In the genomic region with DNA sequence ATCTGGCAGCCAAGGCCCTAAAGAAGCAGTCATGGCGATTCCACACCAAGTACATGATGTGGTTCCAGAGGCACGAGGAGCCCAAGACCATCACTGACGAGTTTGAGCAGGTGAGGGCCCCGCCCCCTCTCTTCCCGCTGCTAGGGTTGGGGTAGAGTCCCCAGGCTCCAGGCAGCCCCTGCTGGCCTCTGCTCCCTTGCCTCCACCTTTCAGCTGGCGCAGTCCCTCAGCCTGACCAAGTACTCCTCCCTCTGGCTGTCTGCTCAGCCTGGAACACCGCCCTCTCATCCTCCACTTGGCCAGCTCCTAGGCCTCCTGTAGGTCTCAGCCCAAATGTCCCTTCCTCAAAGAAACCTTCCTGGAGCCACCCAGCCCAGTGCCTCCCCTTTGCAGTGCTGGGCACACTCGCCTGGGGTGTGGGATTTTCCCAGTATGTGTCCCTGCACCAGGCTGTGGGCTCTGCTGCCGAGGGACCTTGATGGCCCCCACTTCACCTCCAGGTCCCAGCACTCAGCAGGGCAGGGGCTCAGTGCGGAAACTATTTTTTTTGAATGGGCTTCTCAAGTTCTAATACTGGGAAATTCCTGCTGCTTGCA, we compare ENCODE assay signal across 15 cellular contexts. TPM values are rescaled to one million over a fixed set of nuclear protein-coding genes. Genes with fewer than 3 reads are reported as not detected.
DNase-seq lines count a peak whose midpoint lies in the region; FAIRE-seq and TF ChIP-seq lines count a peak whose summit lies in the region.
"Had no signal": no experiment of that assay in that cellular context is flagged by ENCODE, and none has a peak within 500 bp of the region (broad histone marks: within the 10 kb centered on the region; RNA-seq: fewer than 3 reads in every experiment).

No MANE protein-coding gene starts in this region.

- H4K5ac ChIP-seq in H1 (ENCODE audit: insufficient read length, low read depth, low read length), result no peak overlapping the region

- no peak overlapping the region for H3K18ac ChIP-seq in H1 (ENCODE audit: extremely low read depth, low read length)

- POLR2A ChIA-PET in H1 (lab: Charles Lee; ENCODE audit: partially characterized antibody), result interaction anchor here (0.6 to 14.8 kb wide), 6 partner anchors 11 to 1020 kb away, joined by 3 to 348 read pairs (median 4); a partner anchor contains a TSS

- H2BK5ac ChIP-seq in H1 (ENCODE audit: low read depth, low read length), result no peak overlapping the region

- H3K9me3 ChIP-seq in H1 (ENCODE audit: insufficient read depth in 2 of 2, low read depth in 1 of 2, low read length in 1 of 2) (no peaks in the 10 kb centered on the region), MG63 (no peaks in the 10 kb centered on the region)

- TF ChIP-seq POLR2A in H1 (IDR thresholded peaks at IDR 0.05; ENCODE audit: control extremely low read depth in 1 of 2, low read depth in 2 of 2, low read length in 2 of 2), result no peak

- peaks cover 43% of the 10 kb centered on the region for H3K4me1 Mint-ChIP-seq in activated naive CD4-positive, alpha-beta T cell treated with anti-CD3 and anti-CD28 coated beads, Interleukin-2, amount 10 ng/mL, durations not matched to agents 7 days and 5 days
- H3K4me1 Mint-ChIP-seq in osteocyte (ENCODE audit: unreplicated experiment), result peaks cover 16% of the 10 kb centered on the region

- no peak overlapping the region for H4K91ac ChIP-seq in H1 (replicated peaks; ENCODE audit: insufficient read length, low read length)

- H3K4me3 Mint-ChIP-seq in activated naive CD4-positive, alpha-beta T cell treated with anti-CD3 and anti-CD28 coated beads, Interleukin-2, amount 10 ng/mL, durations not matched to agents 7 days and 5 days, result no peak overlapping the region
- no peak overlapping the region for H3K4me3 Mint-ChIP-seq in osteocyte (ENCODE audit: unreplicated experiment)
- H3K4me3 Mint-ChIP-seq: WTC11 had no signal

- H3K4me2 ChIP-seq in H1 (ENCODE audit: insufficient read depth in 1 of 2, low read depth in 2 of 2, low read length in 2 of 2), result no peak overlapping the region

- WGBS in H1 (ENCODE audit: extremely low coverage in 1 of 2, insufficient coverage in 1 of 2, insufficient read length in 1 of 2, insufficient replicate concordance in 2 of 2, low coverage in 1 of 2, low lambda C conversion rate in 2 of 2, missing lambda C conversion rate in 1 of 2), 2 experiments, result 89% methylated on average over 9 of the region's 10 CpGs; no CpG with 5 or more reads in 1 of the 2 experiments

- no peak overlapping the region for H2BK12ac ChIP-seq in H1 (ENCODE audit: low read depth, low read length)

- H2BK15ac ChIP-seq in H1 (ENCODE audit: low read length), result no peak overlapping the region

- no peak overlapping the region for H2AFZ ChIP-seq in H1 (ENCODE audit: low read length)

- no peak for TF ChIP-seq RAD21 in H1 (IDR thresholded peaks at IDR 0.05 in 1 of 2, conservative IDR thresholded peaks at IDR 0.05 in 1 of 2; ENCODE audit: low read depth in 2 of 2, low read length in 2 of 2)

- no peak overlapping the region for H3K4ac ChIP-seq in H1 (replicated peaks; ENCODE audit: insufficient read length, low read depth, low read length)

- no peaks in the 10 kb centered on the region for H3K27me3 Mint-ChIP-seq in activated naive CD4-positive, alpha-beta T cell treated with anti-CD3 and anti-CD28 coated beads, Interleukin-2, amount 10 ng/mL, durations not matched to agents 7 days and 5 days
- no peaks in the 10 kb centered on the region for H3K27me3 Mint-ChIP-seq in osteocyte (ENCODE audit: unreplicated experiment)

- TF ChIP-seq CTCF in H1 (IDR thresholded peaks at IDR 0.05; ENCODE audit: control extremely low read depth in 1 of 3, insufficient read depth in 1 of 3, low read depth in 1 of 3, low read length in 3 of 3), result no peak
- TF ChIP-seq CTCF in osteocyte (IDR thresholded peaks at IDR 0.05), result no peak

- no peak overlapping the region for H3K23ac ChIP-seq in H1 (ENCODE audit: insufficient read length)

- no peaks in the 10 kb centered on the region for H3K27me3 ChIP-seq in H1 (replicated peaks in 1 of 4; ENCODE audit: control insufficient read depth in 3 of 4, extremely low read depth in 1 of 4, insufficient read depth in 3 of 4, low read length in 3 of 4)
- no peaks in the 10 kb centered on the region for H3K27me3 ChIP-seq in MG63
- H3K27me3 ChIP-seq: foreskin keratinocyte had no signal

- no peaks in the 10 kb centered on the region for H3K9me3 Mint-ChIP-seq in activated naive CD4-positive, alpha-beta T cell treated with anti-CD3 and anti-CD28 coated beads, Interleukin-2, amount 10 ng/mL, durations not matched to agents 7 days and 5 days
- no peaks in the 10 kb centered on the region for H3K9me3 Mint-ChIP-seq in osteocyte (ENCODE audit: unreplicated experiment)
- H3K9me3 Mint-ChIP-seq: WTC11 had no signal

- TF ChIP-seq EP300 in H1 (IDR thresholded peaks at IDR 0.05; ENCODE audit: borderline replicate concordance in 1 of 2, low read depth in 2 of 2, low read length in 2 of 2), result no peak

- H3K4me3 ChIP-seq in H1 (ENCODE audit: extremely low read depth in 1 of 4, insufficient read depth in 2 of 4, low read depth in 3 of 4, low read length in 4 of 4) (no peak overlapping the region), MG63 (no peak overlapping the region)

- no peak overlapping the region for H3K27ac ChIP-seq in H1 (ENCODE audit: low read depth, low read length)
- H3K27ac ChIP-seq: foreskin keratinocyte had no signal

- H3K79me1 ChIP-seq in H1 (ENCODE audit: low read depth, low read length), result peaks cover 6% of the 10 kb centered on the region

- no peak overlapping the region for H3K14ac ChIP-seq in H1 (ENCODE audit: insufficient read length)

- H4K20me1 ChIP-seq in H1 (replicated peaks in 1 of 2; ENCODE audit: control insufficient read depth in 1 of 2, insufficient read depth in 2 of 2, low read length in 2 of 2), result peaks cover 11 to 20% of the 10 kb centered on the region in 2 experiments

- H3K36me3 ChIP-seq in H1 (ENCODE audit: control insufficient read depth in 2 of 4, insufficient read depth in 4 of 4, low read length in 3 of 4) (peaks cover 31 to 68% (median 61%) of the 10 kb centered on the region in 4 experiments), MG63 (peaks cover 94% of the 10 kb centered on the region)

- no peak overlapping the region for H2AK5ac ChIP-seq in H1 (ENCODE audit: low read depth, low read length)

- peaks cover 4% of the 10 kb centered on the region for H3K23me2 ChIP-seq in H1 (ENCODE audit: low read depth, low read length)

- H3K36me3 Mint-ChIP-seq in activated naive CD4-positive, alpha-beta T cell treated with anti-CD3 and anti-CD28 coated beads, Interleukin-2, amount 10 ng/mL, durations not matched to agents 7 days and 5 days, result peaks cover 66% of the 10 kb centered on the region
- peaks cover 43% of the 10 kb centered on the region for H3K36me3 Mint-ChIP-seq in osteocyte (ENCODE audit: unreplicated experiment)

- H2BK120ac ChIP-seq in H1 (replicated peaks; ENCODE audit: low read depth, low read length), result no peak overlapping the region

- no peak overlapping the region for H2BK20ac ChIP-seq in H1 (ENCODE audit: low read length)

- no peaks in the 10 kb centered on the region for H3K79me2 ChIP-seq in H1 (ENCODE audit: control insufficient read depth in 1 of 2, insufficient read depth in 2 of 2, low read length in 2 of 2)

- peak overlapping the region; percentile 45 for H3K27ac Mint-ChIP-seq in activated naive CD4-positive, alpha-beta T cell treated with anti-CD3 and anti-CD28 coated beads, Interleukin-2, amount 10 ng/mL, durations not matched to agents 7 days and 5 days
- peak overlapping the region; percentile 54 for H3K27ac Mint-ChIP-seq in osteocyte (ENCODE audit: unreplicated experiment)

- H3K4me1 ChIP-seq in H1 (replicated peaks in 1 of 4; ENCODE audit: control insufficient read depth in 3 of 4, insufficient read depth in 4 of 4, low read length in 3 of 4), result peaks cover 0 to 3% (median 2%) of the 10 kb centered on the region in 4 experiments; a peak in 3 of 7 replicates
- H3K4me1 ChIP-seq: foreskin keratinocyte had no signal

- no peak overlapping the region for H4K8ac ChIP-seq in H1 (ENCODE audit: extremely low read depth, insufficient read depth, low read length)

- CTCF ChIA-PET in activated naive CD4-positive, alpha-beta T cell treated with anti-CD3 and anti-CD28 coated beads, Interleukin-2, amount 10 ng/mL, durations not matched to agents 7 days and 5 days (lab: Charles Lee), result no interaction called here
- CTCF ChIA-PET in H1 (lab: Charles Lee; ENCODE audit: partially characterized antibody), result no interaction called here

- no peak for DNase-seq in activated naive CD4-positive, alpha-beta T cell treated with anti-CD3 and anti-CD28 coated beads, Interleukin-2, amount 10 ng/mL, durations not matched to agents 7 days and 5 days
- no peak for DNase-seq in activated naive CD4-positive, alpha-beta T cell treated with Interleukin-2 at 50 U/mL for 16 hours
- DNase-seq in LHCN-M2 (ENCODE audit: low read depth), result peak; percentile 68
- no peak for DNase-seq in H1 (ENCODE audit: low read depth in 1 of 2, low spot score in 2 of 2)
- no peak for DNase-seq in osteocyte (ENCODE audit: extremely low spot score, unreplicated experiment)
- DNase-seq in MG63, result no peak
- no peak for DNase-seq in NCI-H2029 treated with DMSO at 0.1 percent for 48 hours (lab: John Stamatoyannopoulos, UW)
- no peak for DNase-seq in T1000 (lab: John Stamatoyannopoulos, UW)
- DNase-seq: DMS53; foreskin keratinocyte; mesendoderm; NCI-H2227 treated with DMSO at 0.1 percent for 48 hours; stimulated activated CD4-positive, alpha-beta T cell treated with anti-CD3 and anti-CD28 coated beads, Interleukin-15, amount 100 ng/mL, for 24 hours had no signal

- no peak for FAIRE-seq in H1 (lab: Jason Lieb, UNC)
- FAIRE-seq: HTR-8/SVneo had no signal

- H3K56ac ChIP-seq in H1 (replicated peaks; ENCODE audit: insufficient read length, low read depth, low read length), result no peak overlapping the region

- H3K9ac ChIP-seq in H1 (replicated peaks in 1 of 4; ENCODE audit: extremely low read depth in 1 of 4, low read depth in 3 of 4, low read length in 3 of 4), result no peak overlapping the region

RNA-seq across cellular contexts. Expression of a gene that starts 5.7 kb away (rescaled TPM):
- total RNA-seq in LHCN-M2 (2014; rRNA removed) (5.2 and 9.2 TPM in 2 replicates), osteocyte (5.6 and 7.1 TPM in 2 replicates)
- polyA plus RNA-seq in LHCN-M2 (2012), result 10.5 TPM
- 4.4 and 4.6 TPM in 2 replicates for total RNA-seq in H1 (2021; fragmentation: NEBNext Ultra II Directional; extraction: Animal tissue kit (Norgen Biotek cat#: 25700))
- polyA plus RNA-seq in H1 (2011; rRNA removed), result 1.2 and 1.5 TPM in 2 replicates
- polyA plus RNA-seq in H1 (2011; cell fraction: cytosol; rRNA removed), result 2.4 TPM
- 2.1 TPM for polyA plus RNA-seq in H1 (2011; cell fraction: nucleus; rRNA removed)
- polyA plus RNA-seq in H1 (2012, experiment 1 of 2), result 3.9 to 5.0 TPM (median 4.4 TPM) in 4 replicates
- 2.5 TPM for polyA plus RNA-seq in H1 (2012, experiment 2 of 2)
- 4.3 TPM for polyA plus RNA-seq in H1 (2013, experiment 1 of 2)
- 4.5 TPM for polyA plus RNA-seq in H1 (2013, experiment 2 of 2)
- polyA minus RNA-seq in H1 (2011; rRNA and poly(A)+ RNA removed), result 0.10 and 0.25 TPM in 2 replicates
- 0.95 TPM for polyA minus RNA-seq in H1 (2011; cell fraction: cytosol; rRNA and poly(A)+ RNA removed)
- polyA minus RNA-seq in H1 (2011; cell fraction: nucleus; rRNA and poly(A)+ RNA removed), result 1.6 TPM
- total RNA-seq in MG63 (2014; rRNA removed; shearing (Covaris generic); ENCODE audit: low replicate concordance), result 11.1 and 18.2 TPM in 2 replicates

RNA-seq across cellular contexts. Expression of a gene that starts 16.3 kb away (rescaled TPM):
- 18.2 and 18.4 TPM in 2 replicates for total RNA-seq in LHCN-M2 (2014; rRNA removed)
- polyA plus RNA-seq in LHCN-M2 (2012), result 29.3 TPM
- 82.9 and 86.4 TPM in 2 replicates for total RNA-seq in H1 (2021; fragmentation: NEBNext Ultra II Directional; extraction: Animal tissue kit (Norgen Biotek cat#: 25700))
- polyA plus RNA-seq in H1 (2011; rRNA removed), result 21.2 and 44.0 TPM in 2 replicates
- polyA plus RNA-seq in H1 (2011; cell fraction: cytosol; rRNA removed), result 21.1 TPM
- 40.7 TPM for polyA plus RNA-seq in H1 (2011; cell fraction: nucleus; rRNA removed)
- polyA plus RNA-seq in H1 (2012, experiment 1 of 2), result 58.4 to 80.0 TPM (median 76.9 TPM) in 4 replicates
- 81.1 TPM for polyA plus RNA-seq in H1 (2012, experiment 2 of 2)
- 59.8 TPM for polyA plus RNA-seq in H1 (2013, experiment 1 of 2)
- polyA plus RNA-seq in H1 (2013, experiment 2 of 2), result 58.6 TPM
- polyA minus RNA-seq in H1 (2011; rRNA and poly(A)+ RNA removed), result 17.1 and 29.0 TPM in 2 replicates
- 47.1 TPM for polyA minus RNA-seq in H1 (2011; cell fraction: cytosol; rRNA and poly(A)+ RNA removed)
- 17.9 TPM for polyA minus RNA-seq in H1 (2011; cell fraction: nucleus; rRNA and poly(A)+ RNA removed)
- total RNA-seq in osteocyte, result 47.1 and 50.5 TPM in 2 replicates
- total RNA-seq in MG63 (2014; rRNA removed; shearing (Covaris generic); ENCODE audit: low replicate concordance), result 9.0 and 38.0 TPM in 2 replicates

RNA-seq across cellular contexts. Expression of a gene that starts 19.1 kb away (rescaled TPM):
- 0.40 and 0.51 TPM in 2 replicates for total RNA-seq in LHCN-M2 (2014; rRNA removed)
- 1.3 TPM for polyA plus RNA-seq in LHCN-M2 (2012)
- 5.5 and 6.8 TPM in 2 replicates for total RNA-seq in H1 (2021; fragmentation: NEBNext Ultra II Directional; extraction: Animal tissue kit (Norgen Biotek cat#: 25700))
- 6.3 and 12.8 TPM in 2 replicates for polyA plus RNA-seq in H1 (2011; rRNA removed)
- 4.3 TPM for polyA plus RNA-seq in H1 (2011; cell fraction: cytosol; rRNA removed)
- 15.9 TPM for polyA plus RNA-seq in H1 (2011; cell fraction: nucleus; rRNA removed)
- polyA plus RNA-seq in H1 (2012, experiment 1 of 2), result 6.0 to 13.0 TPM (median 9.6 TPM) in 4 replicates
- polyA plus RNA-seq in H1 (2012, experiment 2 of 2), result 4.5 TPM
- 4.2 TPM for polyA plus RNA-seq in H1 (2013, experiment 1 of 2)
- 5.4 TPM for polyA plus RNA-seq in H1 (2013, experiment 2 of 2)
- 0.57 and 0.85 TPM in 2 replicates for polyA minus RNA-seq in H1 (2011; rRNA and poly(A)+ RNA removed)
- polyA minus RNA-seq in H1 (2011; cell fraction: cytosol; rRNA and poly(A)+ RNA removed), result not detected
- polyA minus RNA-seq in H1 (2011; cell fraction: nucleus; rRNA and poly(A)+ RNA removed), result 2.9 TPM
- 2.0 and 2.7 TPM in 2 replicates for total RNA-seq in osteocyte
- not detected in 2 replicates for total RNA-seq in MG63 (2014; rRNA removed; shearing (Covaris generic); ENCODE audit: low replicate concordance)

RNA-seq across cellular contexts. Expression of a gene that starts 35.6 kb away (rescaled TPM):
- 123 and 192 TPM in 2 replicates for total RNA-seq in LHCN-M2 (2014; rRNA removed)
- 75.7 TPM for polyA plus RNA-seq in LHCN-M2 (2012)
- total RNA-seq in H1 (2021; fragmentation: NEBNext Ultra II Directional; extraction: Animal tissue kit (Norgen Biotek cat#: 25700)), result 90.9 and 103 TPM in 2 replicates
- 85.5 and 147 TPM in 2 replicates for polyA plus RNA-seq in H1 (2011; rRNA removed)
- polyA plus RNA-seq in H1 (2011; cell fraction: cytosol; rRNA removed), result 55.1 TPM
- 111 TPM for polyA plus RNA-seq in H1 (2011; cell fraction: nucleus; rRNA removed)
- polyA plus RNA-seq in H1 (2012, experiment 1 of 2), result 67.8 to 94.5 TPM (median 90.7 TPM) in 4 replicates
- polyA plus RNA-seq in H1 (2012, experiment 2 of 2), result 98.0 TPM
- 186 TPM for polyA plus RNA-seq in H1 (2013, experiment 1 of 2)
- polyA plus RNA-seq in H1 (2013, experiment 2 of 2), result 198 TPM
- polyA minus RNA-seq in H1 (2011; rRNA and poly(A)+ RNA removed), result 25.7 and 31.5 TPM in 2 replicates
- polyA minus RNA-seq in H1 (2011; cell fraction: cytosol; rRNA and poly(A)+ RNA removed), result 60.0 TPM
- polyA minus RNA-seq in H1 (2011; cell fraction: nucleus; rRNA and poly(A)+ RNA removed), result 54.3 TPM
- 81.8 and 85.2 TPM in 2 replicates for total RNA-seq in osteocyte
- total RNA-seq in MG63 (2014; rRNA removed; shearing (Covaris generic); ENCODE audit: low replicate concordance), result 15.7 and 43.2 TPM in 2 replicates

RNA-seq across cellular contexts. Expression of a gene that starts 37.3 kb away (rescaled TPM):
- total RNA-seq in LHCN-M2 (2014; rRNA removed), result 162 and 168 TPM in 2 replicates
- 69.5 TPM for polyA plus RNA-seq in LHCN-M2 (2012)
- total RNA-seq in H1 (2021; fragmentation: NEBNext Ultra II Directional; extraction: Animal tissue kit (Norgen Biotek cat#: 25700)), result 22.5 and 24.2 TPM in 2 replicates
- polyA plus RNA-seq in H1 (2011; rRNA removed), result 52.3 and 55.4 TPM in 2 replicates
- 35.5 TPM for polyA plus RNA-seq in H1 (2011; cell fraction: cytosol; rRNA removed)
- 34.2 TPM for polyA plus RNA-seq in H1 (2011; cell fraction: nucleus; rRNA removed)
- 10.7 to 23.5 TPM (median 21.4 TPM) in 4 replicates for polyA plus RNA-seq in H1 (2012, experiment 1 of 2)
- 30.6 TPM for polyA plus RNA-seq in H1 (2012, experiment 2 of 2)
- 23.3 TPM for polyA plus RNA-seq in H1 (2013, experiment 1 of 2)
- polyA plus RNA-seq in H1 (2013, experiment 2 of 2), result 23.9 TPM
- polyA minus RNA-seq in H1 (2011; rRNA and poly(A)+ RNA removed), result 9.1 and 15.3 TPM in 2 replicates
- 14.9 TPM for polyA minus RNA-seq in H1 (2011; cell fraction: cytosol; rRNA and poly(A)+ RNA removed)
- polyA minus RNA-seq in H1 (2011; cell fraction: nucleus; rRNA and poly(A)+ RNA removed), result 13.4 TPM
- total RNA-seq in osteocyte, result 51.1 and 53.7 TPM in 2 replicates
- 68.7 and 103 TPM in 2 replicates for total RNA-seq in MG63 (2014; rRNA removed; shearing (Covaris generic); ENCODE audit: low replicate concordance)
